ENCODE assay signal across 23 cellular contexts in genomic region chr18:34001376-34001775, GRCh38.
"Had no signal": no experiment of that assay in that cellular context is flagged by ENCODE, and none has a peak within 500 bp of the region (broad histone marks: within the 10 kb centered on the region; RNA-seq: fewer than 3 reads in every experiment).

No MANE protein-coding gene starts in this region.

- H3K4me2 ChIP-seq: SK-N-SH had no signal

- H3K4me3 Mint-ChIP-seq: T-cell had no signal

- H3K9me2 ChIP-seq: SK-N-SH had no signal

- DNase-seq: IMR-90, Kasumi-1, KG1, MM.1S, NCI-H1092 treated with DMSO at 0.1 percent for 48 hours, NCI-H146, NCI-H1694 treated with DMSO at 0.1 percent for 48 hours, NCI-H1930, NCI-H2081, NCI-H2171, NCI-H226, NCI-H446, NCI-H510A, NCI-H526, NCI-H774, PC-3, SHP77, SK-N-SH, SW 1271, T-cell had no signal

- H3K4me1 Mint-ChIP-seq: T-cell had no signal

- H3K27me3 Mint-ChIP-seq: T-cell had no signal

- H3K9ac ChIP-seq: SK-N-SH had no signal

- ATAC-seq: HepG2, Panc1, PC-3, T-cell had no signal

- H3K36me3 Mint-ChIP-seq: T-cell had no signal

- H3K27ac ChIP-seq: RWPE1 had no signal

- H3K9me3 ChIP-seq: SK-N-SH had no signal

- H3K27ac Mint-ChIP-seq: T-cell had no signal
